ENCODE assay signal across 1 cellular context in the genomic region with DNA sequence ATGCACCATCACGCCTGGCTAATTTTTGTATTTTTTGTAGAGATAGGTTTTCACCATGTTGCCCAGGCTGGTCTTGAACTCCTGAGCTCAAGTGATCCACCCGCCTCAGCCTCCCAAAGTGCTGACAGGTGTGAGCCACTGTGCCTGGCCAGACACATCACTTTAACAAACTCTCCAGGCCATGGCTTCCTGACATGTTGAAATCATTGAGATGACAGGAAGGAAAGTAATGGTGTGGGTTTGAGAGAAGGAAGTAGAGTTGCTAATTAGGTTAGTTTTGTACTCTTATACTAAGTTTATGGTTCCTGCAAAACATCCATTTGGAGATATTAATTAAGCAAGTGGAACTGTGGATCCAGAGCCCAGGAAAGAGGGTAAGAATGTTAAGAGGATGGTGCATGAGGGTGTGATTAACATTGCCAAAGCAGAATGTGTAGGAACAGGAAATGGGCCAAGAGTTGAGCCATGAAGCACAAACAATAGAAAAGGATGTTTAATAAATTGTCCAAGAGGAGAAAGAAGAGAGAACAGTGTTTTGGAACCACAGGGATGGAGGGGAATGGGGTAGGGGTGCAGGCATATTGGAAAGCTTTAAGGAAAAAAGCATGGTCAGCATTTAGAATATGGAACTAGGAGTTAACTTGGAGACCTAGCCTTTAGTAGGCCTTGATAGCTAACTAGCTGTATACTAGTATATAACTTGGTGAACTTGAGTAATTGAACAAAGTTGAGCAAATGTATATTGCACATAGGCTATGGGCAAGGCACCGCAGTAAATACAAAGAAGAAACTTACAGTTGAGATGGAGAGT.
TF ChIP-seq lines count a peak whose summit lies in the region.

No MANE protein-coding gene starts in this region.

TF ChIP-seq in H1, 55 proteins besides CTCF, POLR2A, EP300 and RAD21:
- no peak for TF ChIP-seq CTBP2 (IDR thresholded peaks at IDR 0.05; ENCODE audit: borderline replicate concordance, insufficient read depth, insufficient read length, low read length)
- no peak for TF ChIP-seq KDM4A (IDR thresholded peaks at IDR 0.05; ENCODE audit: low read depth, low read length, severe bottlenecking)
- TF ChIP-seq, protein P1, sequence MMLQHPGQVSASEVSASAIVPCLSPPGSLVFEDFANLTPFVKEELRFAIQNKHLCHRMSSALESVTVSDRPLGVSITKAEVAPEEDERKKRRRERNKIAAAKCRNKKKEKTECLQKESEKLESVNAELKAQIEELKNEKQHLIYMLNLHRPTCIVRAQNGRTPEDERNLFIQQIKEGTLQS (IDR thresholded peaks at IDR 0.05; ENCODE audit: insufficient read depth, low read depth, low read length), result no peak
- TF ChIP-seq CREB1 (IDR thresholded peaks at IDR 0.05), result no peak
- TF ChIP-seq ZNF274 (IDR thresholded peaks at IDR 0.05; ENCODE audit: borderline replicate concordance, extremely low read depth, low read length), result no peak
- no peak for TF ChIP-seq FOSL1 (IDR thresholded peaks at IDR 0.05; ENCODE audit: insufficient read depth, low read depth, low read length)
- TF ChIP-seq BACH1 (IDR thresholded peaks at IDR 0.05; ENCODE audit: low read length), result no peak
- no peak for TF ChIP-seq GABPA (IDR thresholded peaks at IDR 0.05; ENCODE audit: borderline replicate concordance, insufficient read depth, low read length)
- TF ChIP-seq SP1 (IDR thresholded peaks at IDR 0.05; ENCODE audit: low read depth, low read length), result no peak
- no peak for TF ChIP-seq BRCA1 (IDR thresholded peaks at IDR 0.05; ENCODE audit: low read depth, low read length)
- TF ChIP-seq, protein P2, sequence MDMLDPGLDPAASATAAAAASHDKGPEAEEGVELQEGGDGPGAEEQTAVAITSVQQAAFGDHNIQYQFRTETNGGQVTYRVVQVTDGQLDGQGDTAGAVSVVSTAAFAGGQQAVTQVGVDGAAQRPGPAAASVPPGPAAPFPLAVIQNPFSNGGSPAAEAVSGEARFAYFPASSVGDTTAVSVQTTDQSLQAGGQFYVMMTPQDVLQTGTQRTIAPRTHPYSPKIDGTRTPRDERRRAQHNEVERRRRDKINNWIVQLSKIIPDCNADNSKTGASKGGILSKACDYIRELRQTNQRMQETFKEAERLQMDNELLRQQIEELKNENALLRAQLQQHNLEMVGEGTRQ (IDR thresholded peaks at IDR 0.05; ENCODE audit: low read length), result no peak
- TF ChIP-seq KDM1A (IDR thresholded peaks at IDR 0.05; ENCODE audit: borderline replicate concordance, low read length), result no peak
- TF ChIP-seq NANOG (IDR thresholded peaks at IDR 0.05; ENCODE audit: insufficient read depth, low read depth, low read length, poor library complexity, severe bottlenecking), result no peak
- TF ChIP-seq HDAC2 (IDR thresholded peaks at IDR 0.05; ENCODE audit: borderline replicate concordance in 1 of 2, low read depth in 2 of 2, low read length in 2 of 2), result no peak
- no peak for TF ChIP-seq GTF2F1 (IDR thresholded peaks at IDR 0.05; ENCODE audit: borderline replicate concordance, low read depth, low read length)
- no peak for TF ChIP-seq SP2 (IDR thresholded peaks at IDR 0.05; ENCODE audit: low read length)
- TF ChIP-seq SRF (IDR thresholded peaks at IDR 0.05; ENCODE audit: low read depth, low read length), result no peak
- TF ChIP-seq CHD1 (IDR thresholded peaks at IDR 0.05; ENCODE audit: low read depth, low read length), result no peak
